9 cellular contexts compared by ENCODE assay signal in genomic region chr3:12993623-12994356, GRCh38.
DNase-seq lines count a peak whose midpoint lies in the region; ATAC-seq, FAIRE-seq and TF ChIP-seq lines count a peak whose summit lies in the region.
"Had no signal": no experiment of that assay in that cellular context is flagged by ENCODE, and none has a peak within 500 bp of the region (broad histone marks: within the 10 kb centered on the region; RNA-seq: fewer than 3 reads in every experiment).

No MANE protein-coding gene starts in this region.

- no peaks in the 10 kb centered on the region for H3K79me2 ChIP-seq in KMS-11 (ENCODE audit: insufficient read depth, low read depth)
- H3K79me2 ChIP-seq in GM12878 (ENCODE audit: control insufficient read depth, insufficient read depth, low read length), result peaks cover 58% of the 10 kb centered on the region

- H3K4me3 ChIP-seq in KMS-11 (IDR thresholded peaks at IDR 0.05; ENCODE audit: insufficient read depth, low read depth, low read length) (no peak overlapping the region), GM12878 (peak overlapping the region; percentile 89; the same call in 1 of the 2 replicates), kidney epithelial cell (ENCODE audit: low read depth, low read length) (peak overlapping the region; percentile 47)

- H3K9ac ChIP-seq in KMS-11, result peak overlapping the region; percentile 41; the same call in 1 of the 2 replicates
- peak overlapping the region; percentile 56; the same call in 1 of the 2 replicates for H3K9ac ChIP-seq in GM12878 (ENCODE audit: control insufficient read depth, insufficient read depth, low read length)

- no peak; the same call in 2 of the 3 replicates for ATAC-seq in GM12878

- DNase-seq in NCI-H82 (lab: John Stamatoyannopoulos, UW) (peak; percentile 52), NCI-H82 treated with DMSO at 0.1 percent for 48 hours (lab: John Stamatoyannopoulos, UW; ENCODE audit: unreplicated experiment) (no peak), GM12878 (ENCODE audit: low read depth, low spot score) (no peak), kidney epithelial cell (ENCODE audit: low read depth) (no peak), substantia nigra (lab: John Stamatoyannopoulos, UW) (peak in 9 of 49 donors; percentile 13 to 72 (median 46)), NCI-H146 treated with DMSO at 0.1 percent for 48 hours (lab: John Stamatoyannopoulos, UW; ENCODE audit: unreplicated experiment) (no peak), NCI-H446 (lab: John Stamatoyannopoulos, UW) (no peak)

- H3K9me3 ChIP-seq in GM12878 (replicated peaks; ENCODE audit: control insufficient read depth, insufficient read depth, low read length), result no peaks in the 10 kb centered on the region; the same call in 2 of the 3 replicates

- TF ChIP-seq RAD21 in GM12878 (IDR thresholded peaks at IDR 0.05; ENCODE audit: insufficient read depth, low read depth, low read length), result no peak

- RAD21 ChIA-PET in GM12878 (lab: Charles Lee; ENCODE audit: unreplicated experiment), result interaction anchor here (1.1 to 4.3 kb wide), 3 partner anchors 10 to 127 kb away, joined by 3 to 43 read pairs (median 6); no protein-coding TSS in a partner anchor

- TF ChIP-seq POLR2A in GM12878 (IDR thresholded peaks at IDR 0.05; ENCODE audit: low read depth, low read length), result no peak

- in situ Hi-C loops in GM12878 (cut with MboI), result no loop called here

- intact Hi-C loops in GM12878 (cut with micrococcal nuclease; ENCODE audit: unreplicated experiment), result loop anchor here (2.0 kb wide), 2 partner anchors 19 to 27 kb away; no protein-coding TSS in a partner anchor

- no peaks in the 10 kb centered on the region for H4K20me1 ChIP-seq in KMS-11 (ENCODE audit: insufficient read depth)
- no peaks in the 10 kb centered on the region for H4K20me1 ChIP-seq in GM12878 (ENCODE audit: control insufficient read depth, insufficient read depth)

- H3K4me2 ChIP-seq in KMS-11, result peak overlapping the region; percentile 54; the same call in 1 of the 2 replicates
- peak overlapping the region; percentile 82 for H3K4me2 ChIP-seq in GM12878 (ENCODE audit: control insufficient read depth, insufficient read depth)

- TF ChIP-seq EP300 in GM12878 (IDR thresholded peaks at IDR 0.05; ENCODE audit: borderline replicate concordance in 1 of 2, control insufficient read depth in 1 of 2, low read depth in 2 of 2, low read length in 2 of 2), result no peak

- SMC1A ChIA-PET in GM12878 (lab: Charles Lee; ENCODE audit: uncharacterized antibody, unreplicated experiment), result interaction anchor here (1.0 to 4.1 kb wide), 3 partner anchors 17 to 53 kb away, joined by 4 to 14 read pairs (median 4); no protein-coding TSS in a partner anchor

- TF ChIP-seq CTCF in KMS-11 (conservative IDR thresholded peaks at IDR 0.05; ENCODE audit: low read depth, low read length), result no peak
- TF ChIP-seq CTCF in GM12878 (IDR thresholded peaks at IDR 0.05 in 2 of 3, conservative IDR thresholded peaks at IDR 0.05 in 1 of 3; ENCODE audit: control insufficient read depth in 2 of 3, extremely low read depth in 1 of 3, insufficient read depth in 1 of 3, low read depth in 3 of 3, low read length in 3 of 3), result no peak
- no peak for TF ChIP-seq CTCF in kidney epithelial cell (IDR thresholded peaks at IDR 0.05; ENCODE audit: insufficient read depth, low read length, poor library complexity, severe bottlenecking)

- 3% methylated on average over 41 of the region's 107 CpGs for WGBS in GM12878 (ENCODE audit: insufficient coverage, insufficient replicate concordance, low lambda C conversion rate, missing lambda C conversion rate)

- H2AFZ ChIP-seq in KMS-11 (ENCODE audit: low read depth) (peak overlapping the region; percentile 14; the same call in 1 of the 2 replicates), GM12878 (ENCODE audit: control insufficient read depth, low read depth, low read length) (no peak overlapping the region)

- no peak overlapping the region for H3K27ac ChIP-seq in KMS-11
- peak overlapping the region; percentile 79; the same call in 1 of the 2 replicates for H3K27ac ChIP-seq in GM12878 (ENCODE audit: control insufficient read depth, insufficient read depth)
- peak overlapping the region; percentile 82 for H3K27ac ChIP-seq in substantia nigra (ENCODE audit: low read depth, low read length, poor library complexity, severe bottlenecking)

- FAIRE-seq in GM12878 (lab: Jason Lieb, UNC), result no peak
- FAIRE-seq: G401.6 had no signal

- POLR2A ChIA-PET in GM12878 (lab: Charles Lee), result interaction anchor here (1.0 to 1.8 kb wide), 3 partner anchors 10 to 18 kb away, joined by 3 to 9 read pairs (median 4); no protein-coding TSS in a partner anchor

- peaks cover 5% of the 10 kb centered on the region for H3K4me1 ChIP-seq in KMS-11 (ENCODE audit: low read depth, poor library complexity, severe bottlenecking)
- peaks cover 23% of the 10 kb centered on the region for H3K4me1 ChIP-seq in GM12878 (ENCODE audit: control insufficient read depth, insufficient read depth, low read length)

- no peaks in the 10 kb centered on the region for H3K36me3 ChIP-seq in KMS-11 (ENCODE audit: insufficient read depth)
- peaks cover 0 to 14% of the 10 kb centered on the region in 2 experiments; a peak in 1 of 4 replicates for H3K36me3 ChIP-seq in GM12878 (ENCODE audit: control insufficient read depth in 2 of 2, insufficient read depth in 2 of 2, low read length in 1 of 2)
- H3K36me3 ChIP-seq in kidney epithelial cell (ENCODE audit: control insufficient read depth, insufficient read depth, low read length), result no peaks in the 10 kb centered on the region

- BruUV-seq in GM12878 (replicated peaks; lab: Mats Ljungman, UMichigan), result no TSS peak

- CTCF ChIA-PET in GM12878 (lab: Yijun Ruan, JAX), result interaction anchor here (1.6 to 4.9 kb wide), 4 partner anchors 10 to 18 kb away, joined by 6 to 57 read pairs (median 40); no protein-coding TSS in a partner anchor

- H3K27me3 ChIP-seq in KMS-11 (ENCODE audit: insufficient read depth, low read depth) (no peaks in the 10 kb centered on the region), GM12878 (replicated peaks in 1 of 2; ENCODE audit: control insufficient read depth in 2 of 2, insufficient read depth in 2 of 2, low read length in 1 of 2) (no peaks in the 10 kb centered on the region), kidney epithelial cell (ENCODE audit: control insufficient read depth, insufficient read depth, low read length) (peaks cover 6% of the 10 kb centered on the region)

TF ChIP-seq in GM12878, 131 proteins besides CTCF, POLR2A, EP300 and RAD21 (continues in another document):
- TF ChIP-seq POLR2AphosphoS2 (IDR thresholded peaks at IDR 0.05; ENCODE audit: low read depth, low read length) (no peak), CHD1 (IDR thresholded peaks at IDR 0.05; ENCODE audit: low read depth, low read length) (no peak), YY1 (IDR thresholded peaks at IDR 0.05; ENCODE audit: low read depth, low read length) (no peak), BHLHE40 (IDR thresholded peaks at IDR 0.05; ENCODE audit: borderline replicate concordance in 1 of 2, low read depth in 2 of 2, low read length in 1 of 2) (peak in 1 of 2 experiments; percentile 51; a peak in 1 of 4 replicates), YBX1 (IDR thresholded peaks at IDR 0.05) (no peak), NR2F1 (conservative IDR thresholded peaks at IDR 0.05) (peak; percentile 42; the same call in 1 of the 2 replicates), BACH1 (IDR thresholded peaks at IDR 0.05; ENCODE audit: borderline replicate concordance) (peak; percentile 14), ZNF24 (IDR thresholded peaks at IDR 0.05) (no peak), CEBPZ (IDR thresholded peaks at IDR 0.05; ENCODE audit: low read depth, low read length) (no peak)
- TF ChIP-seq, protein P1, sequence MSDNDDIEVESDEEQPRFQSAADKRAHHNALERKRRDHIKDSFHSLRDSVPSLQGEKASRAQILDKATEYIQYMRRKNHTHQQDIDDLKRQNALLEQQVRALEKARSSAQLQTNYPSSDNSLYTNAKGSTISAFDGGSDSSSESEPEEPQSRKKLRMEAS (IDR thresholded peaks at IDR 0.05; ENCODE audit: low read depth, low read length), result no peak
- TF ChIP-seq, protein P2, sequence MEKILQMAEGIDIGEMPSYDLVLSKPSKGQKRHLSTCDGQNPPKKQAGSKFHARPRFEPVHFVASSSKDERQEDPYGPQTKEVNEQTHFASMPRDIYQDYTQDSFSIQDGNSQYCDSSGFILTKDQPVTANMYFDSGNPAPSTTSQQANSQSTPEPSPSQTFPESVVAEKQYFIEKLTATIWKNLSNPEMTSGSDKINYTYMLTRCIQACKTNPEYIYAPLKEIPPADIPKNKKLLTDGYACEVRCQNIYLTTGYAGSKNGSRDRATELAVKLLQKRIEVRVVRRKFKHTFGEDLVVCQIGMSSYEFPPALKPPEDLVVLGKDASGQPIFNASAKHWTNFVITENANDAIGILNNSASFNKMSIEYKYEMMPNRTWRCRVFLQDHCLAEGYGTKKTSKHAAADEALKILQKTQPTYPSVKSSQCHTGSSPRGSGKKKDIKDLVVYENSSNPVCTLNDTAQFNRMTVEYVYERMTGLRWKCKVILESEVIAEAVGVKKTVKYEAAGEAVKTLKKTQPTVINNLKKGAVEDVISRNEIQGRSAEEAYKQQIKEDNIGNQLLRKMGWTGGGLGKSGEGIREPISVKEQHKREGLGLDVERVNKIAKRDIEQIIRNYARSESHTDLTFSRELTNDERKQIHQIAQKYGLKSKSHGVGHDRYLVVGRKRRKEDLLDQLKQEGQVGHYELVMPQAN (conservative IDR thresholded peaks at IDR 0.05), result peak; percentile 5; the same call in 1 of the 2 replicates
